In genomic region chr10:59587756-59588140, GRCh38 we compare ENCODE assay signal across 15 cellular contexts.
DNase-seq lines count a peak whose midpoint lies in the region; ATAC-seq, FAIRE-seq and TF ChIP-seq lines count a peak whose summit lies in the region.
"Had no signal": no experiment of that assay in that cellular context is flagged by ENCODE, and none has a peak within 500 bp of the region (broad histone marks: within the 10 kb centered on the region; RNA-seq: fewer than 3 reads in every experiment).

No MANE protein-coding gene starts in this region.

- H3K4me2 ChIP-seq in PC-3 (ENCODE audit: low read length): peak overlapping the region; percentile 30
- H3K4me2 ChIP-seq: BLaER1 treated with 17β-estradiol and CSF1 and Interleukin-3, amounts not matched to agents 10 nM and 100 nM had no signal

- H3K27me3 ChIP-seq in PC-3 (ENCODE audit: low read length): no peaks in the 10 kb centered on the region
- no peaks in the 10 kb centered on the region for H3K27me3 ChIP-seq in bronchial epithelial cell (ENCODE audit: control insufficient read depth, insufficient read depth, low read length)
- H3K27me3 ChIP-seq in esophagus squamous epithelium: no peaks in the 10 kb centered on the region
- H3K27me3 ChIP-seq: BLaER1 treated with 17β-estradiol and CSF1 and Interleukin-3, amounts not matched to agents 10 nM and 100 nM had no signal

- no peak overlapping the region for H3K4me3 ChIP-seq in PC-3 (ENCODE audit: low read length)
- no peak overlapping the region for H3K4me3 ChIP-seq in bronchial epithelial cell (ENCODE audit: low read depth, low read length)
- H3K4me3 ChIP-seq in esophagus squamous epithelium: no peak overlapping the region
- H3K4me3 ChIP-seq: BLaER1 treated with 17β-estradiol and CSF1 and Interleukin-3, amounts not matched to agents 10 nM and 100 nM had no signal

- no peak for DNase-seq in PC-3
- DNase-seq in bronchial epithelial cell (ENCODE audit: low read depth): no peak
- no peak for DNase-seq in esophagus squamous epithelium (lab: John Stamatoyannopoulos, UW)
- DNase-seq in NCI-H2081 treated with DMSO at 0.1 percent for 48 hours (lab: John Stamatoyannopoulos, UW): no peak
- no peak for DNase-seq in left ventricle myocardium superior
- DNase-seq in activated CD4-positive, alpha-beta memory T cell treated with anti-CD3 and anti-CD28 coated beads for 36 hours: no peak
- DNase-seq: 8988T; AML-193; CD4-positive, CD25-positive, alpha-beta regulatory T cell; GF-D8 had no signal

- FAIRE-seq in bronchial epithelial cell (lab: Jason Lieb, UNC): peak; percentile 40
- FAIRE-seq: H54 had no signal

- peaks cover 11% of the 10 kb centered on the region for H3K27me3 Mint-ChIP-seq in stimulated activated memory B cell treated with anti-CD40 and anti-IgM and Interleukin-4, amounts not matched to agents 10 μg/mL and 1 μg/mL and 100 μg/mL, for 72 hours
- no peaks in the 10 kb centered on the region for H3K27me3 Mint-ChIP-seq in activated CD4-positive, alpha-beta memory T cell treated with anti-CD3 and anti-CD28 coated beads for 36 hours
- H3K27me3 Mint-ChIP-seq: CD4-positive, CD25-positive, alpha-beta regulatory T cell had no signal

- TF ChIP-seq CTCF in PC-3 (conservative IDR thresholded peaks at IDR 0.05; ENCODE audit: low read depth, low read length) (no peak), bronchial epithelial cell (IDR thresholded peaks at IDR 0.05; ENCODE audit: insufficient read depth, low read length, severe bottlenecking) (no peak), esophagus squamous epithelium (IDR thresholded peaks at IDR 0.05) (no peak)

- H3K9me3 ChIP-seq in PC-3 (ENCODE audit: low read length) (no peaks in the 10 kb centered on the region), esophagus squamous epithelium (no peaks in the 10 kb centered on the region)
- H3K9me3 ChIP-seq: BLaER1 treated with 17β-estradiol and CSF1 and Interleukin-3, amounts not matched to agents 10 nM and 100 nM had no signal

- no peaks in the 10 kb centered on the region for H3K79me2 ChIP-seq in PC-3 (ENCODE audit: low read length)

- H4K20me1 ChIP-seq in PC-3 (ENCODE audit: low read length): no peaks in the 10 kb centered on the region
- H4K20me1 ChIP-seq: BLaER1 treated with 17β-estradiol and CSF1 and Interleukin-3, amounts not matched to agents 10 nM and 100 nM had no signal

- CTCF ChIA-PET in PC-3 (lab: Charles Lee): interaction anchor here (1.0 kb wide), 1 partner anchor 35 kb away, joined by 3 read pairs; no protein-coding TSS in a partner anchor
- CTCF ChIA-PET in activated CD4-positive, alpha-beta memory T cell treated with anti-CD3 and anti-CD28 coated beads for 36 hours (lab: Charles Lee): no interaction called here

- no peak overlapping the region for H3K4me3 Mint-ChIP-seq in stimulated activated memory B cell treated with anti-CD40 and anti-IgM and Interleukin-4, amounts not matched to agents 10 μg/mL and 1 μg/mL and 100 μg/mL, for 72 hours
- H3K4me3 Mint-ChIP-seq in activated CD4-positive, alpha-beta memory T cell treated with anti-CD3 and anti-CD28 coated beads for 36 hours: no peak overlapping the region
- H3K4me3 Mint-ChIP-seq: CD4-positive, CD25-positive, alpha-beta regulatory T cell had no signal

- H3K27ac Mint-ChIP-seq in stimulated activated memory B cell treated with anti-CD40 and anti-IgM and Interleukin-4, amounts not matched to agents 10 μg/mL and 1 μg/mL and 100 μg/mL, for 72 hours: no peak overlapping the region
- H3K27ac Mint-ChIP-seq in activated CD4-positive, alpha-beta memory T cell treated with anti-CD3 and anti-CD28 coated beads for 36 hours: no peak overlapping the region
- H3K27ac Mint-ChIP-seq: CD4-positive, CD25-positive, alpha-beta regulatory T cell had no signal

- H3K9me2 ChIP-seq in PC-3 (replicated peaks; ENCODE audit: low read length): no peaks in the 10 kb centered on the region

- H3K9me3 Mint-ChIP-seq in stimulated activated memory B cell treated with anti-CD40 and anti-IgM and Interleukin-4, amounts not matched to agents 10 μg/mL and 1 μg/mL and 100 μg/mL, for 72 hours: no peaks in the 10 kb centered on the region
- H3K9me3 Mint-ChIP-seq in activated CD4-positive, alpha-beta memory T cell treated with anti-CD3 and anti-CD28 coated beads for 36 hours: no peaks in the 10 kb centered on the region

- peak overlapping the region; percentile 65 for H3K9ac ChIP-seq in PC-3 (ENCODE audit: low read length)
- H3K9ac ChIP-seq: BLaER1 treated with 17β-estradiol and CSF1 and Interleukin-3, amounts not matched to agents 10 nM and 100 nM had no signal

- H3K4me1 ChIP-seq in PC-3 (ENCODE audit: insufficient read depth, low read length): peaks cover 40% of the 10 kb centered on the region
- peaks cover 0 to 18% (median 0%) of the 10 kb centered on the region in 3 donors for H3K4me1 ChIP-seq in esophagus squamous epithelium
- H3K4me1 ChIP-seq: BLaER1 treated with 17β-estradiol and CSF1 and Interleukin-3, amounts not matched to agents 10 nM and 100 nM had no signal

- H3K36me3 ChIP-seq in PC-3 (ENCODE audit: low read depth, low read length): no peaks in the 10 kb centered on the region
- H3K36me3 ChIP-seq in bronchial epithelial cell (ENCODE audit: control insufficient read depth, insufficient read depth, low read length): no peaks in the 10 kb centered on the region
- no peaks in the 10 kb centered on the region for H3K36me3 ChIP-seq in esophagus squamous epithelium
- H3K36me3 ChIP-seq: BLaER1 treated with 17β-estradiol and CSF1 and Interleukin-3, amounts not matched to agents 10 nM and 100 nM had no signal

- WGBS in esophagus squamous epithelium, 2 donors: 61 to 76% methylated on average over 2 of the region's 2 CpGs

- H3K4me1 Mint-ChIP-seq in stimulated activated memory B cell treated with anti-CD40 and anti-IgM and Interleukin-4, amounts not matched to agents 10 μg/mL and 1 μg/mL and 100 μg/mL, for 72 hours: no peaks in the 10 kb centered on the region
- H3K4me1 Mint-ChIP-seq in activated CD4-positive, alpha-beta memory T cell treated with anti-CD3 and anti-CD28 coated beads for 36 hours (ENCODE audit: low read depth): no peaks in the 10 kb centered on the region
- H3K4me1 Mint-ChIP-seq: CD4-positive, CD25-positive, alpha-beta regulatory T cell had no signal

- peak overlapping the region; percentile 88 for H3K27ac ChIP-seq in PC-3 (ENCODE audit: low read length)
- peak overlapping the region; percentile 6 to 74 (median 26) for H3K27ac ChIP-seq in esophagus squamous epithelium
- H3K27ac ChIP-seq: BLaER1 treated with 17β-estradiol and CSF1 and Interleukin-3, amounts not matched to agents 10 nM and 100 nM had no signal

- peaks cover 7% of the 10 kb centered on the region for H3F3A ChIP-seq in PC-3 (ENCODE audit: low read length, unreplicated experiment)

- no peak for TF ChIP-seq POLR2A in esophagus squamous epithelium (IDR thresholded peaks at IDR 0.05)

- BruUV-seq in PC-3 (replicated peaks; lab: Mats Ljungman, UMichigan): no TSS peak

- peak overlapping the region; percentile 21 for H2AFZ ChIP-seq in PC-3 (ENCODE audit: low read length)

- POLR2A ChIA-PET in PC-3 (lab: Charles Lee; ENCODE audit: unreplicated experiment): no interaction called here
- POLR2A ChIA-PET in activated CD4-positive, alpha-beta memory T cell treated with anti-CD3 and anti-CD28 coated beads for 36 hours (lab: Charles Lee): no interaction called here

- ATAC-seq in PC-3 (no peak), left ventricle myocardium superior (no peak), HG03159 (IDR thresholded peaks at IDR 0.05; ENCODE audit: unreplicated experiment) (no peak)
- peak; percentile 14 for ATAC-seq in stimulated activated memory B cell treated with anti-CD40 and anti-IgM and Interleukin-4, amounts not matched to agents 10 μg/mL and 1 μg/mL and 100 μg/mL, for 72 hours
- ATAC-seq: HCT116 had no signal

- H3K36me3 Mint-ChIP-seq in stimulated activated memory B cell treated with anti-CD40 and anti-IgM and Interleukin-4, amounts not matched to agents 10 μg/mL and 1 μg/mL and 100 μg/mL, for 72 hours: no peaks in the 10 kb centered on the region
- no peaks in the 10 kb centered on the region for H3K36me3 Mint-ChIP-seq in activated CD4-positive, alpha-beta memory T cell treated with anti-CD3 and anti-CD28 coated beads for 36 hours
- H3K36me3 Mint-ChIP-seq: CD4-positive, CD25-positive, alpha-beta regulatory T cell had no signal

- intact Hi-C loops in PC-3 (cut with micrococcal nuclease): no loop called here
- intact Hi-C loops in esophagus squamous epithelium (cut with DNase I): loop anchor here (10.0 kb wide), 1 partner anchor 343 kb away; no protein-coding TSS in a partner anchor
- intact Hi-C loops in left ventricle myocardium superior (cut with micrococcal nuclease): loop anchor here (10.0 kb wide), 1 partner anchor 353 kb away; no protein-coding TSS in a partner anchor
- intact Hi-C loops in activated CD4-positive, alpha-beta memory T cell treated with anti-CD3 and anti-CD28 coated beads for 36 hours (cut with micrococcal nuclease): no loop called here

Comparison
In these comparisons a context has a peak if more than half of its experiments do, and no peak if none do; other contexts are left out.
1. intact Hi-C loops: an anchor here in esophagus squamous epithelium (10.0 kb wide) and left ventricle myocardium superior (10.0 kb wide); none called in PC-3 and activated CD4-positive, alpha-beta memory T cell treated with anti-CD3 and anti-CD28 coated beads for 36 hours.